ENCODE assay signal across 8 cellular contexts in genomic region chr4:15001248-15001824, GRCh38. TPM values are rescaled to one million over a fixed set of nuclear protein-coding genes. Genes with fewer than 3 reads are reported as not detected.
DNase-seq lines count a peak whose midpoint lies in the region; ATAC-seq and TF ChIP-seq lines count a peak whose summit lies in the region.

No MANE protein-coding gene starts in this region.

- peak overlapping the region; percentile 42 for H3K18ac ChIP-seq in trophoblast cell (ENCODE audit: low read length)

- ATAC-seq in GM21390 (IDR thresholded peaks at IDR 0.05; ENCODE audit: unreplicated experiment) (peak; percentile 19), left cardiac atrium (peak; percentile 17 to 37), upper lobe of right lung (peak; percentile 2)

- TF ChIP-seq CTCF in upper lobe of right lung (IDR thresholded peaks at IDR 0.05) = no peak

- H3K79me2 ChIP-seq in trophoblast cell (ENCODE audit: control insufficient read depth, insufficient read depth, low read length, poor library complexity) = peaks cover 16% of the 10 kb centered on the region

- H3K27ac ChIP-seq in trophoblast cell (ENCODE audit: low read depth, low read length) = peak overlapping the region; percentile 79
- peak overlapping the region; percentile 100 for H3K27ac ChIP-seq in upper lobe of right lung

- intact Hi-C loops in left cardiac atrium (cut with DNase I) = loop anchor here in 1 of 2 donors (5.0 kb wide), 1 partner anchor 84 kb away; no protein-coding TSS in a partner anchor
- intact Hi-C loops in upper lobe of right lung (cut with DNase I) = no loop called here

- no peak overlapping the region for H2AK5ac ChIP-seq in trophoblast cell (ENCODE audit: low read length)

- peak overlapping the region; percentile 90 for H2BK120ac ChIP-seq in trophoblast cell (ENCODE audit: insufficient read depth, low read length, poor library complexity)

- H3K4me1 ChIP-seq in trophoblast cell (ENCODE audit: control insufficient read depth in 1 of 2, insufficient read depth in 2 of 2, low read length in 2 of 2) (no peaks in the 10 kb centered on the region), upper lobe of right lung (peaks cover 9% of the 10 kb centered on the region)

- no peaks in the 10 kb centered on the region for H3K27me3 ChIP-seq in trophoblast cell (ENCODE audit: insufficient read depth, low read length)
- no peaks in the 10 kb centered on the region for H3K27me3 ChIP-seq in upper lobe of right lung

- peaks cover 34% of the 10 kb centered on the region for H3K79me1 ChIP-seq in trophoblast cell (ENCODE audit: low read length)

- peak overlapping the region; percentile 95 for H3K4me3 ChIP-seq in trophoblast cell (ENCODE audit: low read depth, low read length)
- H3K4me3 ChIP-seq in upper lobe of right lung = peak overlapping the region; percentile 95

- H4K91ac ChIP-seq in trophoblast cell (ENCODE audit: low read depth, low read length) = peak overlapping the region; percentile 81

- H3K4me2 ChIP-seq in trophoblast cell (ENCODE audit: low read length) = peak overlapping the region; percentile 100

- H3K9ac ChIP-seq in trophoblast cell (ENCODE audit: low read length) = peak overlapping the region; percentile 82

- DNase-seq in DMS 273 treated with DMSO at 0.1 percent for 48 hours (lab: John Stamatoyannopoulos, UW) (peak; percentile 9), HT-29 (ENCODE audit: low spot score) (peak; percentile 49), SK-N-DZ (ENCODE audit: low spot score) (peak; percentile 58), amniotic epithelial cell (ENCODE audit: low read depth) (peak; percentile 92), left cardiac atrium (peak; percentile 84), trophoblast cell (peak; percentile 67 to 77), upper lobe of right lung (peak; percentile 88)

- peak overlapping the region; percentile 68 for H4K8ac ChIP-seq in trophoblast cell (ENCODE audit: low read depth, low read length)

- no peak overlapping the region for H3K23ac ChIP-seq in trophoblast cell (ENCODE audit: low read length)

- peak overlapping the region; percentile 60 for H4K12ac ChIP-seq in trophoblast cell (ENCODE audit: low read depth, low read length)

- H2AFZ ChIP-seq in trophoblast cell (ENCODE audit: insufficient read depth, low read length, poor library complexity) = peak overlapping the region; percentile 74

- no CpG with 5 or more reads among the region's 30 CpGs for WGBS in trophoblast cell (ENCODE audit: extremely low coverage, insufficient coverage, insufficient read length)

- no peak overlapping the region for H2BK12ac ChIP-seq in trophoblast cell (ENCODE audit: low read length)

- H3K14ac ChIP-seq in trophoblast cell (ENCODE audit: low read length) = peak overlapping the region; percentile 61

- H3K36me3 ChIP-seq in trophoblast cell (ENCODE audit: control insufficient read depth in 1 of 2, insufficient read depth in 2 of 2, low read length in 2 of 2) (no peaks in the 10 kb centered on the region), upper lobe of right lung (no peaks in the 10 kb centered on the region)

- no peak overlapping the region for H2BK5ac ChIP-seq in trophoblast cell (ENCODE audit: low read depth, low read length, poor library complexity)

- peak overlapping the region; percentile 4 for H3K4ac ChIP-seq in trophoblast cell (ENCODE audit: low read depth, low read length)

- H3K9me3 ChIP-seq in trophoblast cell (ENCODE audit: insufficient read depth, low read depth, low read length) = no peaks in the 10 kb centered on the region
- H3K9me3 ChIP-seq in upper lobe of right lung = no peaks in the 10 kb centered on the region

RNA-seq across cellular contexts. Expression of gene CPEB2, which starts 0.9 kb away (rescaled TPM):
- total RNA-seq in HT-29 (2014; rRNA removed; shearing (Covaris generic)) = 1.2 TPM in 2 replicates
- 3.1 and 4.3 TPM in 2 replicates for polyA plus RNA-seq in SK-N-DZ (2014; cell fraction: cytosol; rRNA removed)
- polyA plus RNA-seq in SK-N-DZ (2014; cell fraction: nucleus; rRNA removed) = 3.9 and 5.6 TPM in 2 replicates
- total RNA-seq in left cardiac atrium (10 to 100 TPM; 10.4 to 15.8 TPM), upper lobe of right lung (25.6 TPM)
- 9.1 and 9.6 TPM in 2 replicates for polyA plus RNA-seq in trophoblast cell (2013)

Comparison
In these comparisons a context has a peak if more than half of its experiments do, and no peak if none do; other contexts are left out.
1. Peak in every context shown above with its lines: DNase-seq, ATAC-seq, H3K4me3 ChIP-seq and H3K27ac ChIP-seq.
2. DNase-seq: peak in every context shown above with its lines; median percentile 92 in amniotic epithelial cell; 88 in upper lobe of right lung; 84 in left cardiac atrium; 72 in trophoblast cell; 58 in SK-N-DZ; 49 in HT-29; 9 in DMS 273 treated with DMSO at 0.1 percent for 48 hours.